ENCODE assay signal across 1 cellular context in the genomic region with DNA sequence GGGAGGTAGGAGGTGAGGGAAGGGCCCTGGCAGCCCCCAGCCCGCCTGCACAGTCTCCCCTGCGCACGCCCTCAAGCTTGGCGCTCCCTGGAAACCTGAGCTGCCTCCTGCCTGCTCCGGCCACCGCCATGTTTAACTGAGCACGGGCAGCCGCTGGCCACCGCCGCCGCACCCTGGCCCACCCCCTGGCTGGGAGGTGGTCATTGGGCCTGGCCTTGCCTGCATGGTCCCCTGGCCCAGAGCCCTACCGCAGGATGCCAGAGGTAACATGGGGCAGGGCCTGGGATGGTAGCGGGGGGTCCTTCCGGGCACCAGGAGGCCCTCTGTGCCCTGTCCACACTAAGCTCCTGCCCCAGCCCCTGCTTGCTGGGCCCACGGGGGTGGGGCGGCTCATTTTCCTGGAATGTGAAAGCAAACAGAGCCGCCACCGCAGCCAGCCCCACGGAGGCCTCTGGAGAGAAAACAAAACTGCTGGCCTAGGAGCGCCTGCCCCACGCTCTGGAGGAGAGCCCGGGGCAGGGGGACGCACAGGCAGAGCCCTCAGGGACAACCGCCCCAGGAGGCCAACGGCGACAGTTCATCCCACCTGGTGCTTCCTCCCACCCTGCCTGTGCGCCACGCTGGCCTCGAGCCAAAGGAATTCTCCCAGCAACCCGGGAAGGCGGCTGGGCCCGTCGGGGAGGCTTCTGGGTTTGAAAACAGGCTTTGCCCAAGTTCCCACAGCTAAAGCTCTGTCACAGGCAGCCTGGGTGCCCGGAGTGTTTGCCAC.
TF ChIP-seq lines count a peak whose summit lies in the region.

No MANE protein-coding gene starts in this region.

TF ChIP-seq in IMR-90, 13 proteins besides CTCF, POLR2A, EP300 and RAD21:
- TF ChIP-seq RFX5 (IDR thresholded peaks at IDR 0.05; ENCODE audit: low read depth, low read length) = no peak
- peak; percentile 96 for TF ChIP-seq MAZ (IDR thresholded peaks at IDR 0.05; ENCODE audit: borderline replicate concordance, low read depth, low read length)
- TF ChIP-seq MAFK (IDR thresholded peaks at IDR 0.05; ENCODE audit: low read depth, low read length) = no peak
- no peak for TF ChIP-seq MXI1 (IDR thresholded peaks at IDR 0.05; ENCODE audit: borderline replicate concordance, low read depth, low read length)
- TF ChIP-seq FOS (IDR thresholded peaks at IDR 0.05; ENCODE audit: low read depth, low read length) = 0 out of 2 replicates have a peak, but pooled peaks have one; percentile 23
- no peak for TF ChIP-seq CHD1 (IDR thresholded peaks at IDR 0.05; ENCODE audit: low read depth, low read length)
- TF ChIP-seq SMC3 (IDR thresholded peaks at IDR 0.05; ENCODE audit: low read depth, low read length) = 0 out of 2 replicates have a peak, but pooled peaks have one; percentile 10
- TF ChIP-seq RCOR1 (IDR thresholded peaks at IDR 0.05; ENCODE audit: insufficient replicate concordance, low read length) = no peak
- TF ChIP-seq, protein P1, sequence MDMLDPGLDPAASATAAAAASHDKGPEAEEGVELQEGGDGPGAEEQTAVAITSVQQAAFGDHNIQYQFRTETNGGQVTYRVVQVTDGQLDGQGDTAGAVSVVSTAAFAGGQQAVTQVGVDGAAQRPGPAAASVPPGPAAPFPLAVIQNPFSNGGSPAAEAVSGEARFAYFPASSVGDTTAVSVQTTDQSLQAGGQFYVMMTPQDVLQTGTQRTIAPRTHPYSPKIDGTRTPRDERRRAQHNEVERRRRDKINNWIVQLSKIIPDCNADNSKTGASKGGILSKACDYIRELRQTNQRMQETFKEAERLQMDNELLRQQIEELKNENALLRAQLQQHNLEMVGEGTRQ (IDR thresholded peaks at IDR 0.05; ENCODE audit: low read depth, low read length) = no peak
- 0 out of 2 replicates have a peak, but pooled peaks have one; percentile 4 for TF ChIP-seq BHLHE40 (IDR thresholded peaks at IDR 0.05; ENCODE audit: low read depth, low read length)
- TF ChIP-seq, protein P2, sequence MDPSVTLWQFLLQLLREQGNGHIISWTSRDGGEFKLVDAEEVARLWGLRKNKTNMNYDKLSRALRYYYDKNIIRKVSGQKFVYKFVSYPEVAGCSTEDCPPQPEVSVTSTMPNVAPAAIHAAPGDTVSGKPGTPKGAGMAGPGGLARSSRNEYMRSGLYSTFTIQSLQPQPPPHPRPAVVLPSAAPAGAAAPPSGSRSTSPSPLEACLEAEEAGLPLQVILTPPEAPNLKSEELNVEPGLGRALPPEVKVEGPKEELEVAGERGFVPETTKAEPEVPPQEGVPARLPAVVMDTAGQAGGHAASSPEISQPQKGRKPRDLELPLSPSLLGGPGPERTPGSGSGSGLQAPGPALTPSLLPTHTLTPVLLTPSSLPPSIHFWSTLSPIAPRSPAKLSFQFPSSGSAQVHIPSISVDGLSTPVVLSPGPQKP (IDR thresholded peaks at IDR 0.05; ENCODE audit: borderline replicate concordance, low read depth, low read length) = no peak
